Comparison of ENCODE assay signal across 15 cellular contexts in the genomic region with DNA sequence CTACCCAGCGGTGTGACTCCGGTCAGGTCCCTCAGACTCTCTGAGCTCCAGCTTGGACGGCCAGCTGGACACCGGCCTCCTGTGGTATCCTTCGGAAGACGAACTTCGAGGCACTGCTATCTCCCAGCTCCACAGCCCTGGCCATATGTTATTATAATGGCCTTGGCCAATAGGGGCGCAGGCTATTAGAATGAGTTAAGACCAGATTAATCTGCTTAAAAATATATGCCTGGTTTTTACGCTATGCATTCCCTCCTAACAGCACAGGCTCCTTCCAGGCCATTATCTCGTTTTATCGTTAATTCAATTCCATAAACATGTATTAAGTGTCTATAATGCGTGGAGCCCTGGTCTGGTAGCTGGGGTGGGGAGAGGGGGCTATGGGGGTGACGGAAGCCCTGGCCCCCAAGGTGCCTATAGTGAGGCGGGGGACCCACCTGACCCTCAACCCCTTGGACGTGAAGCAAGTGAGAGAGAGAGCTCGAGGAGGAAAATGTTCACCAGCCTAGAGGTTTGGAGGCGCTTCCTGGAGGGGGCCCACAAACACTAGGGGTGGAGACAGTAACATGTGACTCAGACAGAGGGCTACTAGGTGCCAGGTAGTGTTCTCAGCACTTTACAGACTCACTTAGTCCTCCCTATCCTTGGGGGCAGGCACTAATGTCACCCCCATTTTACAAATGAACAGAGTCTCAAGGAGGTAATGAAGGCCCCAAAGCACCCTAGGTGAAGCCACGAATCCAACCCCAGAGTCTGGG. TPM values are rescaled to one million over a fixed set of nuclear protein-coding genes. Genes with fewer than 3 reads are reported as not detected.
DNase-seq lines count a peak whose midpoint lies in the region; ATAC-seq and TF ChIP-seq lines count a peak whose summit lies in the region.
"Had no signal": no experiment of that assay in that cellular context is flagged by ENCODE, and none has a peak within 500 bp of the region (broad histone marks: within the 10 kb centered on the region; RNA-seq: fewer than 3 reads in every experiment).

No MANE protein-coding gene starts in this region.

- no peaks in the 10 kb centered on the region for H3K9me2 ChIP-seq in SK-N-SH

- no peak overlapping the region for H2AFZ ChIP-seq in SK-N-SH (ENCODE audit: low read depth)
- H2AFZ ChIP-seq: PC-9 had no signal

- no peak for TF ChIP-seq CTCF in SK-N-SH (IDR thresholded peaks at IDR 0.05)
- TF ChIP-seq CTCF in brain (conservative IDR thresholded peaks at IDR 0.05) = no peak
- TF ChIP-seq CTCF in nephron progenitor cell (IDR thresholded peaks at IDR 0.05) = no peak

- H3K4me3 Mint-ChIP-seq in activated naive CD8-positive, alpha-beta T cell treated with anti-CD3 and anti-CD28 coated beads, Interleukin-2, amount 10 ng/mL, durations not matched to agents 7 days and 5 days = no peak overlapping the region
- no peak overlapping the region for H3K4me3 Mint-ChIP-seq in activated naive CD8-positive, alpha-beta T cell treated with anti-CD3 and anti-CD28 coated beads, Interleukin-2, amount 50 U/mL, for 24 hours
- H3K4me3 Mint-ChIP-seq in brain (no peak overlapping the region), nephron progenitor cell (no peak overlapping the region)
- H3K4me3 Mint-ChIP-seq: CD14-positive monocyte had no signal

- H3K4me2 ChIP-seq in SK-N-SH = no peak overlapping the region
- H3K4me2 ChIP-seq: KMS-11, PC-9 had no signal

- H4K20me1 ChIP-seq in SK-N-SH (ENCODE audit: insufficient read depth) = no peaks in the 10 kb centered on the region

- POLR2A ChIA-PET in activated naive CD8-positive, alpha-beta T cell treated with anti-CD3 and anti-CD28 coated beads, Interleukin-2, amount 10 ng/mL, durations not matched to agents 7 days and 5 days (lab: Charles Lee) = no interaction called here
- POLR2A ChIA-PET in SK-N-SH (lab: Yijun Ruan, JAX) = no interaction called here

- H3K9me3 Mint-ChIP-seq in activated naive CD8-positive, alpha-beta T cell treated with anti-CD3 and anti-CD28 coated beads, Interleukin-2, amount 10 ng/mL, durations not matched to agents 7 days and 5 days = no peaks in the 10 kb centered on the region
- no peaks in the 10 kb centered on the region for H3K9me3 Mint-ChIP-seq in activated naive CD8-positive, alpha-beta T cell treated with anti-CD3 and anti-CD28 coated beads, Interleukin-2, amount 50 U/mL, for 24 hours
- no peaks in the 10 kb centered on the region for H3K9me3 Mint-ChIP-seq in brain
- no peaks in the 10 kb centered on the region for H3K9me3 Mint-ChIP-seq in nephron progenitor cell

- H3K27me3 Mint-ChIP-seq in activated naive CD8-positive, alpha-beta T cell treated with anti-CD3 and anti-CD28 coated beads, Interleukin-2, amount 10 ng/mL, durations not matched to agents 7 days and 5 days = peaks cover 3% of the 10 kb centered on the region
- H3K27me3 Mint-ChIP-seq in activated naive CD8-positive, alpha-beta T cell treated with anti-CD3 and anti-CD28 coated beads, Interleukin-2, amount 50 U/mL, for 24 hours = peaks cover 2% of the 10 kb centered on the region
- H3K27me3 Mint-ChIP-seq in brain (peaks cover 3% of the 10 kb centered on the region), nephron progenitor cell (ENCODE audit: low read depth, poor library complexity) (peaks cover 62% of the 10 kb centered on the region)

- H3K27ac ChIP-seq in SK-N-SH (ENCODE audit: low read depth in 2 of 2, low read length in 1 of 2) = peak overlapping the region in 1 of 2 experiments; percentile 34; a peak in 2 of 4 replicates
- H3K27ac ChIP-seq: KMS-11, PC-9 had no signal

- no peaks in the 10 kb centered on the region for H3F3A ChIP-seq in SK-N-SH (replicated peaks; ENCODE audit: insufficient read depth)

- peak; percentile 40 for ATAC-seq in activated naive CD8-positive, alpha-beta T cell treated with anti-CD3 and anti-CD28 coated beads, Interleukin-2, amount 10 ng/mL, durations not matched to agents 7 days and 5 days (ENCODE audit: low read depth)
- no peak for ATAC-seq in activated naive CD8-positive, alpha-beta T cell treated with anti-CD3 and anti-CD28 coated beads, Interleukin-2, amount 50 U/mL, for 24 hours
- ATAC-seq in GM21447 (IDR thresholded peaks at IDR 0.05; ENCODE audit: unreplicated experiment) = no peak

- H3K4me1 Mint-ChIP-seq in activated naive CD8-positive, alpha-beta T cell treated with anti-CD3 and anti-CD28 coated beads, Interleukin-2, amount 10 ng/mL, durations not matched to agents 7 days and 5 days = peaks cover 26% of the 10 kb centered on the region
- peaks cover 19% of the 10 kb centered on the region for H3K4me1 Mint-ChIP-seq in activated naive CD8-positive, alpha-beta T cell treated with anti-CD3 and anti-CD28 coated beads, Interleukin-2, amount 50 U/mL, for 24 hours
- H3K4me1 Mint-ChIP-seq in brain = peaks cover 82% of the 10 kb centered on the region
- H3K4me1 Mint-ChIP-seq in nephron progenitor cell = peaks cover 55% of the 10 kb centered on the region

- H3K4me1 ChIP-seq in SK-N-SH (ENCODE audit: control insufficient read depth in 1 of 2, insufficient read depth in 2 of 2, low read depth in 1 of 2, low read length in 1 of 2) = peaks cover 0 to 21% of the 10 kb centered on the region in 2 experiments; a peak in 1 of 4 replicates

- 85% methylated on average over 10 of the region's 18 CpGs for WGBS in SK-N-SH (ENCODE audit: low lambda C conversion rate)

- peak in 1 of 2 experiments; percentile 68; a peak in 1 of 4 replicates for TF ChIP-seq EP300 in SK-N-SH (IDR thresholded peaks at IDR 0.05; ENCODE audit: borderline replicate concordance in 1 of 2, low read depth in 1 of 2, low read length in 1 of 2)

- H3K9ac ChIP-seq in SK-N-SH = no peak overlapping the region
- H3K9ac ChIP-seq: KMS-11 had no signal

- H3K36me3 ChIP-seq in SK-N-SH (replicated peaks in 1 of 2; ENCODE audit: control insufficient read depth in 1 of 2, insufficient read depth in 2 of 2, low read length in 1 of 2) = no peaks in the 10 kb centered on the region
- H3K36me3 ChIP-seq: MG63 had no signal

- CTCF ChIA-PET in SK-N-SH (lab: Yijun Ruan, JAX) = interaction anchor here (0.9 to 2.1 kb wide), 7 partner anchors 10 to 136 kb away, joined by 3 to 20 read pairs (median 4); no protein-coding TSS in a partner anchor

- H3K79me2 ChIP-seq in SK-N-SH (ENCODE audit: insufficient read depth) = no peaks in the 10 kb centered on the region

- H3K4me3 ChIP-seq in SK-N-SH (ENCODE audit: low read depth in 2 of 2, low read length in 1 of 2) = no peak overlapping the region
- H3K4me3 ChIP-seq: MG63, PC-9 had no signal

- no peaks in the 10 kb centered on the region for H3K9me3 ChIP-seq in SK-N-SH
- H3K9me3 ChIP-seq: MG63 had no signal

- no peak for DNase-seq in activated naive CD8-positive, alpha-beta T cell treated with anti-CD3 and anti-CD28 coated beads, Interleukin-2, amount 10 ng/mL, durations not matched to agents 7 days and 5 days
- no peak for DNase-seq in activated naive CD8-positive, alpha-beta T cell treated with anti-CD3 and anti-CD28 coated beads, Interleukin-2, amount 50 U/mL, for 24 hours
- DNase-seq in SK-N-SH = peak; percentile 66
- no peak for DNase-seq in T-helper 9 cell
- DNase-seq in NCI-H1436 (lab: John Stamatoyannopoulos, UW) = no peak
- DNase-seq in nephron progenitor cell = no peak
- DNase-seq: MG63, NCI-H1105 treated with DMSO at 0.1 percent for 48 hours, NCI-H2029, NCI-H2171 treated with DMSO at 0.1 percent for 48 hours, PC-9 had no signal

- H3K27me3 ChIP-seq in SK-N-SH (ENCODE audit: insufficient read depth) = no peaks in the 10 kb centered on the region
- H3K27me3 ChIP-seq: MG63 had no signal

- no peak for TF ChIP-seq RAD21 in SK-N-SH (IDR thresholded peaks at IDR 0.05; ENCODE audit: low read length)

- H3K36me3 Mint-ChIP-seq in activated naive CD8-positive, alpha-beta T cell treated with anti-CD3 and anti-CD28 coated beads, Interleukin-2, amount 10 ng/mL, durations not matched to agents 7 days and 5 days = no peaks in the 10 kb centered on the region
- no peaks in the 10 kb centered on the region for H3K36me3 Mint-ChIP-seq in activated naive CD8-positive, alpha-beta T cell treated with anti-CD3 and anti-CD28 coated beads, Interleukin-2, amount 50 U/mL, for 24 hours (ENCODE audit: low read depth)
- H3K36me3 Mint-ChIP-seq in brain (no peaks in the 10 kb centered on the region), nephron progenitor cell (ENCODE audit: low read depth) (no peaks in the 10 kb centered on the region)
- H3K36me3 Mint-ChIP-seq: CD14-positive monocyte had no signal

- H3K27ac Mint-ChIP-seq in activated naive CD8-positive, alpha-beta T cell treated with anti-CD3 and anti-CD28 coated beads, Interleukin-2, amount 10 ng/mL, durations not matched to agents 7 days and 5 days = peak overlapping the region; percentile 62
- no peak overlapping the region for H3K27ac Mint-ChIP-seq in activated naive CD8-positive, alpha-beta T cell treated with anti-CD3 and anti-CD28 coated beads, Interleukin-2, amount 50 U/mL, for 24 hours
- peak overlapping the region; percentile 7 to 94 (median 15) for H3K27ac Mint-ChIP-seq in brain
- H3K27ac Mint-ChIP-seq in nephron progenitor cell = no peak overlapping the region
- H3K27ac Mint-ChIP-seq: CD14-positive monocyte had no signal

TF ChIP-seq in SK-N-SH, 30 proteins besides CTCF, POLR2A, EP300 and RAD21:
- TF ChIP-seq RCOR1 (IDR thresholded peaks at IDR 0.05; ENCODE audit: low read length) (0 out of 2 replicates have a peak, but pooled peaks have one; percentile 22), GATA2 (CRISPR knock-in tag; IDR thresholded peaks at IDR 0.05) (peak; percentile 56), FOXJ3 (CRISPR knock-in tag; IDR thresholded peaks at IDR 0.05) (no peak)
TF ChIP-seq in SK-N-SH: peak in this region for 2.

RNA-seq across cellular contexts. Expression of a gene that starts 37.5 kb away (rescaled TPM):
- 10 to 100 TPM; 77.0 to 87.4 TPM for total RNA-seq in activated naive CD8-positive, alpha-beta T cell treated with anti-CD3 and anti-CD28 coated beads, Interleukin-2, amount 10 ng/mL, durations not matched to agents 7 days and 5 days
- 8.5 and 9.4 TPM in 2 replicates for polyA plus RNA-seq in SK-N-SH (2012; rRNA removed)
- 5.1 and 7.1 TPM in 2 replicates for polyA plus RNA-seq in SK-N-SH (2012; cell fraction: cytosol; rRNA removed)
- polyA plus RNA-seq in SK-N-SH (2012; cell fraction: nucleus; rRNA removed) = 5.9 and 6.7 TPM in 2 replicates
- 19.3 TPM for polyA plus RNA-seq in brain (ENCODE audit: insufficient read depth, low read depth, low replicate concordance)

Comparison
In these comparisons a context has a peak if more than half of its experiments do, and no peak if none do; other contexts are left out.
1. H3K27ac Mint-ChIP-seq: peak in activated naive CD8-positive, alpha-beta T cell treated with anti-CD3 and anti-CD28 coated beads, Interleukin-2, amount 10 ng/mL, durations not matched to agents 7 days and 5 days (single experiment) and brain (5 of 5); none in activated naive CD8-positive, alpha-beta T cell treated with anti-CD3 and anti-CD28 coated beads, Interleukin-2, amount 50 U/mL, for 24 hours (single experiment) and nephron progenitor cell (single experiment).